ENCODE assay signal across 8 cellular contexts in genomic region chr22:41919357-41920224, GRCh38. TPM values are rescaled to one million over a fixed set of nuclear protein-coding genes. Genes with fewer than 3 reads are reported as not detected.
A peak's percentile ranks its signal among the peaks of the same experiment; 100 is the strongest.
DNase-seq lines count a peak whose midpoint lies in the region; ATAC-seq and TF ChIP-seq lines count a peak whose summit lies in the region.

No MANE protein-coding gene starts in this region.

- H3K27me3 ChIP-seq in thyroid gland = peaks cover 16% of the 10 kb centered on the region

- H3K27ac Mint-ChIP-seq in effector memory CD8-positive, alpha-beta T cell = peak overlapping the region in 1 of 2 donors; percentile 68
- H3K27ac Mint-ChIP-seq in mesothelial cell of epicardium = no peak overlapping the region

- H3K9me3 ChIP-seq in thyroid gland = no peaks in the 10 kb centered on the region

- ATAC-seq in activated CD4-positive, CD25-positive, alpha-beta regulatory T cell treated with anti-CD3 and anti-CD28 coated beads, Interleukin-2, amount 50 U/mL, for 24 hours = peak; percentile 42 to 50
- ATAC-seq in HG02885 (IDR thresholded peaks at IDR 0.05; ENCODE audit: poor library complexity, unreplicated experiment) = peak; percentile 51
- ATAC-seq in effector memory CD8-positive, alpha-beta T cell (replicated peaks) = peak; percentile 31

- peak overlapping the region; percentile 61 to 70 for H3K4me3 Mint-ChIP-seq in effector memory CD8-positive, alpha-beta T cell
- H3K4me3 Mint-ChIP-seq in mesothelial cell of epicardium = peak overlapping the region; percentile 37

- peaks cover 10 to 25% of the 10 kb centered on the region in 2 donors for H3K4me1 ChIP-seq in thyroid gland

- no peak for TF ChIP-seq CTCF in mesothelial cell of epicardium (IDR thresholded peaks at IDR 0.05; ENCODE audit: unreplicated experiment)
- TF ChIP-seq CTCF in thyroid gland (IDR thresholded peaks at IDR 0.05) = no peak

- H3K36me3 ChIP-seq in thyroid gland = no peaks in the 10 kb centered on the region

- peaks cover 21 to 24% of the 10 kb centered on the region in 2 donors for H3K27me3 Mint-ChIP-seq in effector memory CD8-positive, alpha-beta T cell
- peaks cover 64% of the 10 kb centered on the region for H3K27me3 Mint-ChIP-seq in mesothelial cell of epicardium (ENCODE audit: low read depth)

- no peak overlapping the region for H3K27ac ChIP-seq in thyroid gland

- TF ChIP-seq POLR2A in thyroid gland (IDR thresholded peaks at IDR 0.05) = no peak

- 6 to 17% methylated on average over 8 to 19 of the region's 62 CpGs for whole genome bisulfite sequencing in thyroid gland, 2 donors

- H3K36me3 Mint-ChIP-seq in effector memory CD8-positive, alpha-beta T cell (ENCODE audit: insufficient read depth) = peaks cover 38% of the 10 kb centered on the region
- H3K36me3 Mint-ChIP-seq in mesothelial cell of epicardium = no peaks in the 10 kb centered on the region

- H3K4me1 Mint-ChIP-seq in effector memory CD8-positive, alpha-beta T cell (ENCODE audit: low read depth in 2 of 2) = peaks cover 0 to 7% of the 10 kb centered on the region in 2 donors
- peaks cover 6% of the 10 kb centered on the region for H3K4me1 Mint-ChIP-seq in mesothelial cell of epicardium

- no peaks in the 10 kb centered on the region for H3K9me3 Mint-ChIP-seq in effector memory CD8-positive, alpha-beta T cell
- H3K9me3 Mint-ChIP-seq in mesothelial cell of epicardium = no peaks in the 10 kb centered on the region

- H3K4me3 ChIP-seq in thyroid gland (replicated peaks in 1 of 3) = peak overlapping the region in 2 of 3 donors; percentile 22 to 31

- no peak for DNase-seq in activated CD4-positive, CD25-positive, alpha-beta regulatory T cell (lab: John Stamatoyannopoulos, UW)
- DNase-seq in T-helper 22 cell (ENCODE audit: low read depth) (peak; percentile 9), mesothelial cell of epicardium (ENCODE audit: low spot score in 2 of 2, unreplicated experiment in 2 of 2) (no peak), thyroid gland (peak; percentile 35 to 41), NCI-H1694 (lab: John Stamatoyannopoulos, UW) (no peak)
- DNase-seq in effector memory CD8-positive, alpha-beta T cell = no peak

- intact Hi-C loops in thyroid gland (cut with DNase I) = no loop called here

RNA-seq across cellular contexts. Expression of gene SHISA8, which starts 4.7 kb away (rescaled TPM):
- not detected in 3 replicates for total RNA-seq in mesothelial cell of epicardium
- not detected for total RNA-seq in thyroid gland

RNA-seq across cellular contexts. Expression of gene TNFRSF13C, which starts 7.0 kb away (rescaled TPM):
- total RNA-seq in mesothelial cell of epicardium (3.1 to 3.5 TPM (median 3.3 TPM) in 3 replicates), thyroid gland (not detected)

RNA-seq across cellular contexts. Expression of gene CENPM, which starts 27.4 kb away (rescaled TPM):
- total RNA-seq in mesothelial cell of epicardium = 12.5 to 14.9 TPM (median 13.3 TPM) in 3 replicates
- total RNA-seq in thyroid gland = under 1 TPM in 1 of 4 donors, not detected in 3; 0.56 TPM

RNA-seq across cellular contexts. Expression of gene SEPTIN3, which starts 49.7 kb away (rescaled TPM):
- 8.8 to 9.0 TPM (median 9.0 TPM) in 3 replicates for total RNA-seq in mesothelial cell of epicardium
- under 1 TPM; 0.22 to 0.75 (median 0.40) TPM for total RNA-seq in thyroid gland

Comparison
In these comparisons a context has a peak if more than half of its experiments do, and no peak if none do; other contexts are left out.
1. DNase-seq: peak in T-helper 22 cell (single experiment) and thyroid gland (2 of 2); none in activated CD4-positive, CD25-positive, alpha-beta regulatory T cell (0 of 4), effector memory CD8-positive, alpha-beta T cell (0 of 3), mesothelial cell of epicardium (0 of 2) and NCI-H1694 (single experiment).
2. Peak in every context shown above with its lines, with median percentiles within 50 percentile points of each other: ATAC-seq.